ENCODE assay signal across 33 cellular contexts in the genomic region with DNA sequence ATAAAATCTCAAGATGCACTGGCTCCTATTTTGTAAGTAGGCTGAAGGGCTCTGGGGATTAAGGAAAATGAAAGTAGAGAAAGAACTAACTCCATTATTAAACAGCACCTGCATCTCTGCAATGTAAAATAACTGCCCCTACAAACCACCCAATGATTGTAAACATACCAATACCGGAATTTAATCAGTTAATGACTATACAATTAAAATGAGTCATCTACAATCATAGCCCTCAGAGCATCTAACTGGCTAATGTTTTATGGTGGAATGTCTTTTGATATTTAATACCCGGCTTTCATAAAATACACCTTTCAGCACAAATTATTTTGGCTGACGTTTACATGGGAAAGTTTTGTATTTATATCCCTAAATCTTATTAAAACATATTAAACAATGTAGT.
"Had no signal": no experiment of that assay in that cellular context is flagged by ENCODE, and none has a peak within 500 bp of the region (broad histone marks: within the 10 kb centered on the region; RNA-seq: fewer than 3 reads in every experiment).

No MANE protein-coding gene starts in this region.

- H3K4me1 ChIP-seq: ascending aorta, SJCRH30 had no signal

- H3K4me3 ChIP-seq: ascending aorta, SJCRH30 had no signal

- H3K27me3 ChIP-seq: ascending aorta, SJCRH30 had no signal

- ATAC-seq: activated T-cell treated with anti-CD3 and anti-CD28 coated beads, Interleukin-2, amount 50 U/mL, for 72 hours; activated T-helper 17 cell treated with anti-CD3 and anti-CD28 coated beads, Interleukin-2, amount 50 U/mL, for 72 hours had no signal

- H3K36me3 ChIP-seq: ascending aorta, SJCRH30, WERI-Rb-1 had no signal

- H3K9me3 ChIP-seq: SJCRH30 had no signal

- DNase-seq: activated CD4-positive, alpha-beta memory T cell treated with anti-CD3 and anti-CD28 coated beads, Interleukin-2, amount 10 ng/mL, durations not matched to agents 7 days and 5 days; activated CD4-positive, alpha-beta T cell treated with anti-CD3 and anti-CD28 coated beads for 1 hour; activated CD4-positive, alpha-beta T cell treated with anti-CD3 and anti-CD28 coated beads for 48 hours; activated CD4-positive, CD25-positive, alpha-beta regulatory T cell; activated effector memory CD4-positive, alpha-beta T cell treated with anti-CD3 and anti-CD28 coated beads, Interleukin-2, amount 50 U/mL, for 16 hours; activated naive CD4-positive, alpha-beta T cell; activated naive CD4-positive, alpha-beta T cell treated with anti-CD3 and anti-CD28 coated beads, Interleukin-2, amount 50 U/mL, for 16 hours; activated naive CD8-positive, alpha-beta T cell treated with anti-CD3 and anti-CD28 coated beads for 36 hours; activated T-cell treated with anti-CD3 and anti-CD28 coated beads, Interleukin-2, amount 50 U/mL, for 1 hour; activated T-cell treated with anti-CD3 and anti-CD28 coated beads, Interleukin-2, amount 50 U/mL, for 72 hours; amygdala; Kasumi-1; KG1; MM.1S; MV-4-11; NCI-H1092; NCI-H1436 treated with DMSO at 0.1 percent for 48 hours; NCI-H1694 treated with DMSO at 0.1 percent for 48 hours; NCI-H2029 treated with DMSO at 0.1 percent for 48 hours; NCI-H2107; NCI-H345; NCI-H524 treated with DMSO at 0.1 percent for 48 hours; NCI-H748 treated with DMSO at 0.1 percent for 48 hours; NK-92 treated with Interleukin-12 subunit alpha and Interleukin-12 subunit beta, amount 100 ng/mL, for 24 hours; SHP77; SJCRH30; SW 1271; T-helper 1 cell; T-helper 2 cell; T-helper 9 cell; WERI-Rb-1 had no signal
